In genomic region chr16:78882150-78882549, GRCh38 we compare ENCODE assay signal across 29 cellular contexts.
"Had no signal": no experiment of that assay in that cellular context is flagged by ENCODE, and none has a peak within 500 bp of the region (broad histone marks: within the 10 kb centered on the region; RNA-seq: fewer than 3 reads in every experiment).

No MANE protein-coding gene starts in this region.

- H3K27ac Mint-ChIP-seq: activated naive CD8-positive, alpha-beta T cell; T-cell; T-helper 1 cell treated with Interleukin-12 subunit alpha and Interleukin-12 subunit beta and Interleukin-4 antibody, amounts not matched to agents 30 μg/mL and 1 μg/mL, for 36 hours had no signal

- H3K27me3 Mint-ChIP-seq: activated naive CD8-positive, alpha-beta T cell; activated T-cell treated with anti-CD3 and anti-CD28 coated beads, Interleukin-2, amount 50 U/mL, for 24 hours; T-cell had no signal

- H3K4me1 ChIP-seq: body of pancreas, esophagus squamous epithelium, heart right ventricle had no signal

- H3K4me3 Mint-ChIP-seq: activated naive CD8-positive, alpha-beta T cell; activated T-cell treated with anti-CD3 and anti-CD28 coated beads, Interleukin-2, amount 50 U/mL, for 24 hours; T-cell; T-helper 1 cell treated with Interleukin-12 subunit alpha and Interleukin-12 subunit beta and Interleukin-4 antibody, amounts not matched to agents 30 μg/mL and 1 μg/mL, for 36 hours had no signal

- H3K4me3 ChIP-seq: body of pancreas, esophagus squamous epithelium, gastroesophageal sphincter, heart right ventricle had no signal

- H3K27me3 ChIP-seq: body of pancreas, esophagus squamous epithelium, gastroesophageal sphincter, heart right ventricle had no signal

- H3K4me1 Mint-ChIP-seq: T-cell had no signal

- H3K9me3 ChIP-seq: body of pancreas, esophagus squamous epithelium, gastroesophageal sphincter, heart right ventricle had no signal

- DNase-seq: activated CD4-positive, alpha-beta T cell treated with anti-CD3 and anti-CD28 coated beads for 48 hours; activated CD4-positive, alpha-beta T cell treated with anti-CD3 and anti-CD28 coated beads, Interleukin-2, amount 50 U/mL, for 1 hour; activated CD8-positive, alpha-beta memory T cell treated with anti-CD3 and anti-CD28 coated beads, Interleukin-2, amount 50 U/mL, for 48 hours; activated effector memory CD4-positive, alpha-beta T cell treated with Interleukin-2 at 50 U/mL for 16 hours; activated gamma-delta T cell treated with Interleukin-2 at 50 U/mL for 16 hours; activated naive CD4-positive, alpha-beta T cell treated with anti-CD3 and anti-CD28 coated beads, Interleukin-2, amount 50 U/mL, for 16 hours; activated naive CD4-positive, alpha-beta T cell treated with Interleukin-2 at 50 U/mL for 16 hours; activated T-cell treated with anti-CD3 and anti-CD28 coated beads for 4 hours; activated T-cell treated with anti-CD3 and anti-CD28 coated beads, Interleukin-2, amount 50 U/mL, for 24 hours; amygdala; aorta; body of pancreas; caudate nucleus; cortex of kidney; effector CD8-positive, alpha-beta T cell; esophagus squamous epithelium; foreskin melanocyte; heart right ventricle; SW 1271; T-cell had no signal

- H3K36me3 Mint-ChIP-seq: activated naive CD8-positive, alpha-beta T cell had no signal

- ATAC-seq: activated CD4-positive, CD25-positive, alpha-beta regulatory T cell treated with anti-CD3 and anti-CD28 coated beads, Interleukin-2, amount 50 U/mL, for 24 hours; body of pancreas; gastroesophageal sphincter; heart right ventricle; T-cell had no signal

- H3K27ac ChIP-seq: body of pancreas, epithelial cell of prostate, esophagus squamous epithelium, gastroesophageal sphincter, heart right ventricle had no signal

- H3K36me3 ChIP-seq: esophagus squamous epithelium, gastroesophageal sphincter, heart right ventricle had no signal

- H3K9me3 Mint-ChIP-seq: activated T-cell treated with anti-CD3 and anti-CD28 coated beads, Interleukin-2, amount 50 U/mL, for 24 hours; activated T-cell treated with anti-CD3 and anti-CD28 coated beads, Interleukin-2, amount 50 U/mL, for 72 hours; T-cell; T-helper 1 cell treated with Interleukin-12 subunit alpha and Interleukin-12 subunit beta and Interleukin-4 antibody, amounts not matched to agents 30 μg/mL and 1 μg/mL, for 36 hours had no signal

- FAIRE-seq: colon, endometrium, endothelial cell of umbilical vein had no signal
